Comparison of ENCODE assay signal across 1 cellular context in the genomic region with DNA sequence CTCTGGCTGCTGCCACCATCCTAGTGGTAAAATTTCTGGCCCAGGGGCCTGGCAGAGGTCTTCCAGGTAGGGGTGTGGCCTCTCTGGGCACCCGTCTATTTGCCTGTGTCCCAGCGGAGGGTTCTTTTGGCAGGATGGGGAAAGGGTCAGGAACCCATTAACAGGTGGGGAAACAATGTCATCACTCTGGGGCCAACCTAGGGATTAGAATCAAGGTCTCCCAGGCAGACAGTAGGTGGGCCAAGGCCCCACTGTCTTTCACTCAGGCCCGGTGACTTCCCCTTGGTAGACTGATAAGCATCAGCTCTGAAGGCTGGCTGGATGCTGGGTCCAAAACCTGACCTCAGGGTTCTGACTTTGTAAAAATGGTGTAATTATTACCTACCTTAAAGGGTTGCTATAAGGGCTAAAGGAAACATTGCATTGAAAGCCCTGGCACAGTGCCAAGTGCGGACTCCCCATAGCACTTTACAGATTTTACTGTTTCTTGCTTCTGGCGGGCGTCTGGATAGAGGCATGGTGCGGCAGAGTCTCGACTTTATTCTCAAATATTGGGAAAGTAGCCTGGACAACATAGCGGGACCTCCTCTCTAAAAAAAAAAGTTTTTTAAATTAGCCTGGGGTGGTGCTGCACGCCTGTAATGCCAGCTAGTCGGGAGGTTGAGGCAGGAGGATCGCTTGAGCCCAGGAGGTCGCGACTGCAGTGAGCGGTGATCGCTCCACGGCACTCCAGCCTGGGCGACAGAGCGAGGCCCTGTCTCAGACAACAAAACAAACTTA.
A peak's percentile ranks its signal among the peaks of the same experiment; 100 is the strongest.
TF ChIP-seq lines count a peak whose summit lies in the region.

No MANE protein-coding gene starts in this region.

TF ChIP-seq in HepG2, 621 proteins besides CTCF, POLR2A, EP300 and RAD21 (continued from another document and continues in another):
- no peak; the same call in 1 of the 2 replicates for TF ChIP-seq ZFY (CRISPR knock-in tag; IDR thresholded peaks at IDR 0.05)
- TF ChIP-seq, protein P1, sequence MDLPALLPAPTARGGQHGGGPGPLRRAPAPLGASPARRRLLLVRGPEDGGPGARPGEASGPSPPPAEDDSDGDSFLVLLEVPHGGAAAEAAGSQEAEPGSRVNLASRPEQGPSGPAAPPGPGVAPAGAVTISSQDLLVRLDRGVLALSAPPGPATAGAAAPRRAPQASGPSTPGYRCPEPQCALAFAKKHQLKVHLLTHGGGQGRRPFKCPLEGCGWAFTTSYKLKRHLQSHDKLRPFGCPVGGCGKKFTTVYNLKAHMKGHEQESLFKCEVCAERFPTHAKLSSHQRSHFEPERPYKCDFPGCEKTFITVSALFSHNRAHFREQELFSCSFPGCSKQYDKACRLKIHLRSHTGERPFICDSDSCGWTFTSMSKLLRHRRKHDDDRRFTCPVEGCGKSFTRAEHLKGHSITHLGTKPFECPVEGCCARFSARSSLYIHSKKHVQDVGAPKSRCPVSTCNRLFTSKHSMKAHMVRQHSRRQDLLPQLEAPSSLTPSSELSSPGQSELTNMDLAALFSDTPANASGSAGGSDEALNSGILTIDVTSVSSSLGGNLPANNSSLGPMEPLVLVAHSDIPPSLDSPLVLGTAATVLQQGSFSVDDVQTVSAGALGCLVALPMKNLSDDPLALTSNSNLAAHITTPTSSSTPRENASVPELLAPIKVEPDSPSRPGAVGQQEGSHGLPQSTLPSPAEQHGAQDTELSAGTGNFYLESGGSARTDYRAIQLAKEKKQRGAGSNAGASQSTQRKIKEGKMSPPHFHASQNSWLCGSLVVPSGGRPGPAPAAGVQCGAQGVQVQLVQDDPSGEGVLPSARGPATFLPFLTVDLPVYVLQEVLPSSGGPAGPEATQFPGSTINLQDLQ (CRISPR knock-in tag; IDR thresholded peaks at IDR 0.05): 0 out of 2 replicates have a peak, but pooled peaks have one; percentile 46
- TF ChIP-seq MEF2D (CRISPR knock-in tag; IDR thresholded peaks at IDR 0.05): no peak
- TF ChIP-seq HCFC1 (IDR thresholded peaks at IDR 0.05; ENCODE audit: low read depth, low read length): no peak
- TF ChIP-seq REXO4 (CRISPR knock-in tag; IDR thresholded peaks at IDR 0.05; ENCODE audit: borderline replicate concordance): no peak
- no peak for TF ChIP-seq ZNF274 (CRISPR knock-in tag; IDR thresholded peaks at IDR 0.05)
- no peak for TF ChIP-seq ZNF230 (CRISPR knock-in tag; IDR thresholded peaks at IDR 0.05)
- TF ChIP-seq HDAC1 (CRISPR knock-in tag; IDR thresholded peaks at IDR 0.05): no peak; the same call in 1 of the 2 replicates
- TF ChIP-seq ZNF850 (CRISPR knock-in tag; conservative IDR thresholded peaks at IDR 0.05): no peak
- TF ChIP-seq, protein P2, sequence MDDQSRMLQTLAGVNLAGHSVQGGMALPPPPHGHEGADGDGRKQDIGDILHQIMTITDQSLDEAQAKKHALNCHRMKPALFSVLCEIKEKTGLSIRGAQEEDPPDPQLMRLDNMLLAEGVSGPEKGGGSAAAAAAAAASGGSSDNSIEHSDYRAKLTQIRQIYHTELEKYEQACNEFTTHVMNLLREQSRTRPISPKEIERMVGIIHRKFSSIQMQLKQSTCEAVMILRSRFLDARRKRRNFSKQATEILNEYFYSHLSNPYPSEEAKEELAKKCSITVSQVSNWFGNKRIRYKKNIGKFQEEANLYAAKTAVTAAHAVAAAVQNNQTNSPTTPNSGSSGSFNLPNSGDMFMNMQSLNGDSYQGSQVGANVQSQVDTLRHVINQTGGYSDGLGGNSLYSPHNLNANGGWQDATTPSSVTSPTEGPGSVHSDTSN (CRISPR knock-in tag; IDR thresholded peaks at IDR 0.05; ENCODE audit: borderline replicate concordance): no peak
- peak; percentile 9; the same call in 1 of the 2 replicates for TF ChIP-seq IRF2 (CRISPR knock-in tag; IDR thresholded peaks at IDR 0.05)
- TF ChIP-seq ZSCAN29 (CRISPR knock-in tag; conservative IDR thresholded peaks at IDR 0.05): 0 out of 2 replicates have a peak, but pooled peaks have one; percentile 58
- TF ChIP-seq ZNF816 (CRISPR knock-in tag; IDR thresholded peaks at IDR 0.05; ENCODE audit: borderline replicate concordance): no peak; the same call in 1 of the 2 replicates
- TF ChIP-seq POLR2AphosphoS2 (IDR thresholded peaks at IDR 0.05; ENCODE audit: low read depth, low read length): no peak
- TF ChIP-seq, protein P3, sequence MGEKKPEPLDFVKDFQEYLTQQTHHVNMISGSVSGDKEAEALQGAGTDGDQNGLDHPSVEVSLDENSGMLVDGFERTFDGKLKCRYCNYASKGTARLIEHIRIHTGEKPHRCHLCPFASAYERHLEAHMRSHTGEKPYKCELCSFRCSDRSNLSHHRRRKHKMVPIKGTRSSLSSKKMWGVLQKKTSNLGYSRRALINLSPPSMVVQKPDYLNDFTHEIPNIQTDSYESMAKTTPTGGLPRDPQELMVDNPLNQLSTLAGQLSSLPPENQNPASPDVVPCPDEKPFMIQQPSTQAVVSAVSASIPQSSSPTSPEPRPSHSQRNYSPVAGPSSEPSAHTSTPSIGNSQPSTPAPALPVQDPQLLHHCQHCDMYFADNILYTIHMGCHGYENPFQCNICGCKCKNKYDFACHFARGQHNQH (CRISPR knock-in tag; IDR thresholded peaks at IDR 0.05): peak; percentile 8; the same call in 1 of the 2 replicates
- TF ChIP-seq NFYB (CRISPR knock-in tag; IDR thresholded peaks at IDR 0.05): no peak
- peak; percentile 66; the same call in 1 of the 2 replicates for TF ChIP-seq FOXJ3 (CRISPR knock-in tag; IDR thresholded peaks at IDR 0.05; ENCODE audit: borderline replicate concordance)
- TF ChIP-seq NR2F6 (IDR thresholded peaks at IDR 0.05): peak; percentile 73
- no peak; the same call in 1 of the 2 replicates for TF ChIP-seq NR2F6 (CRISPR knock-in tag; IDR thresholded peaks at IDR 0.05)
- no peak; the same call in 1 of the 2 replicates for TF ChIP-seq RORA (CRISPR knock-in tag; IDR thresholded peaks at IDR 0.05)
- no peak for TF ChIP-seq ZC3H4 (CRISPR knock-in tag; IDR thresholded peaks at IDR 0.05; ENCODE audit: borderline replicate concordance)
- 0 out of 4 replicates have a peak, but pooled peaks of 1 of the 2 experiments have one; percentile 3 for TF ChIP-seq KLF16 (CRISPR knock-in tag; IDR thresholded peaks at IDR 0.05)
- 0 out of 2 replicates have a peak, but pooled peaks have one; percentile 28 for TF ChIP-seq KLF9 (CRISPR knock-in tag; IDR thresholded peaks at IDR 0.05; ENCODE audit: low read depth)
- TF ChIP-seq HNRNPLL (IDR thresholded peaks at IDR 0.05; ENCODE audit: low read depth, low read length, poor library complexity, severe bottlenecking): no peak
- TF ChIP-seq, protein P4, sequence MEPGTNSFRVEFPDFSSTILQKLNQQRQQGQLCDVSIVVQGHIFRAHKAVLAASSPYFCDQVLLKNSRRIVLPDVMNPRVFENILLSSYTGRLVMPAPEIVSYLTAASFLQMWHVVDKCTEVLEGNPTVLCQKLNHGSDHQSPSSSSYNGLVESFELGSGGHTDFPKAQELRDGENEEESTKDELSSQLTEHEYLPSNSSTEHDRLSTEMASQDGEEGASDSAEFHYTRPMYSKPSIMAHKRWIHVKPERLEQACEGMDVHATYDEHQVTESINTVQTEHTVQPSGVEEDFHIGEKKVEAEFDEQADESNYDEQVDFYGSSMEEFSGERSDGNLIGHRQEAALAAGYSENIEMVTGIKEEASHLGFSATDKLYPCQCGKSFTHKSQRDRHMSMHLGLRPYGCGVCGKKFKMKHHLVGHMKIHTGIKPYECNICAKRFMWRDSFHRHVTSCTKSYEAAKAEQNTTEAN (CRISPR knock-in tag; conservative IDR thresholded peaks at IDR 0.05): no peak
- TF ChIP-seq, protein P5, sequence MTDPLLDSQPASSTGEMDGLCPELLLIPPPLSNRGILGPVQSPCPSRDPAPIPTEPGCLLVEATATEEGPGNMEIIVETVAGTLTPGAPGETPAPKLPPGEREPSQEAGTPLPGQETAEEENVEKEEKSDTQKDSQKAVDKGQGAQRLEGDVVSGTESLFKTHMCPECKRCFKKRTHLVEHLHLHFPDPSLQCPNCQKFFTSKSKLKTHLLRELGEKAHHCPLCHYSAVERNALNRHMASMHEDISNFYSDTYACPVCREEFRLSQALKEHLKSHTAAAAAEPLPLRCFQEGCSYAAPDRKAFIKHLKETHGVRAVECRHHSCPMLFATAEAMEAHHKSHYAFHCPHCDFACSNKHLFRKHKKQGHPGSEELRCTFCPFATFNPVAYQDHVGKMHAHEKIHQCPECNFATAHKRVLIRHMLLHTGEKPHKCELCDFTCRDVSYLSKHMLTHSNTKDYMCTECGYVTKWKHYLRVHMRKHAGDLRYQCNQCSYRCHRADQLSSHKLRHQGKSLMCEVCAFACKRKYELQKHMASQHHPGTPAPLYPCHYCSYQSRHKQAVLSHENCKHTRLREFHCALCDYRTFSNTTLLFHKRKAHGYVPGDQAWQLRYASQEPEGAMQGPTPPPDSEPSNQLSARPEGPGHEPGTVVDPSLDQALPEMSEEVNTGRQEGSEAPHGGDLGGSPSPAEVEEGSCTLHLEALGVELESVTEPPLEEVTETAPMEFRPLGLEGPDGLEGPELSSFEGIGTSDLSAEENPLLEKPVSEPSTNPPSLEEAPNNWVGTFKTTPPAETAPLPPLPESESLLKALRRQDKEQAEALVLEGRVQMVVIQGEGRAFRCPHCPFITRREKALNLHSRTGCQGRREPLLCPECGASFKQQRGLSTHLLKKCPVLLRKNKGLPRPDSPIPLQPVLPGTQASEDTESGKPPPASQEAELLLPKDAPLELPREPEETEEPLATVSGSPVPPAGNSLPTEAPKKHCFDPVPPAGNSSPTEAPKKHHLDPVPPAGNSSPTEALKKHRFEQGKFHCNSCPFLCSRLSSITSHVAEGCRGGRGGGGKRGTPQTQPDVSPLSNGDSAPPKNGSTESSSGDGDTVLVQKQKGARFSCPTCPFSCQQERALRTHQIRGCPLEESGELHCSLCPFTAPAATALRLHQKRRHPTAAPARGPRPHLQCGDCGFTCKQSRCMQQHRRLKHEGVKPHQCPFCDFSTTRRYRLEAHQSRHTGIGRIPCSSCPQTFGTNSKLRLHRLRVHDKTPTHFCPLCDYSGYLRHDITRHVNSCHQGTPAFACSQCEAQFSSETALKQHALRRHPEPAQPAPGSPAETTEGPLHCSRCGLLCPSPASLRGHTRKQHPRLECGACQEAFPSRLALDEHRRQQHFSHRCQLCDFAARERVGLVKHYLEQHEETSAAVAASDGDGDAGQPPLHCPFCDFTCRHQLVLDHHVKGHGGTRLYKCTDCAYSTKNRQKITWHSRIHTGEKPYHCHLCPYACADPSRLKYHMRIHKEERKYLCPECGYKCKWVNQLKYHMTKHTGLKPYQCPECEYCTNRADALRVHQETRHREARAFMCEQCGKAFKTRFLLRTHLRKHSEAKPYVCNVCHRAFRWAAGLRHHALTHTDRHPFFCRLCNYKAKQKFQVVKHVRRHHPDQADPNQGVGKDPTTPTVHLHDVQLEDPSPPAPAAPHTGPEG (CRISPR knock-in tag; IDR thresholded peaks at IDR 0.05): no peak; the same call in 1 of the 2 replicates
- no peak for TF ChIP-seq MZF1 (CRISPR knock-in tag; IDR thresholded peaks at IDR 0.05; ENCODE audit: borderline replicate concordance)
- 0 out of 2 replicates have a peak, but pooled peaks have one; percentile 32 for TF ChIP-seq REL (CRISPR knock-in tag; conservative IDR thresholded peaks at IDR 0.05)
- TF ChIP-seq ERF (CRISPR knock-in tag; IDR thresholded peaks at IDR 0.05): no peak
- TF ChIP-seq, protein P6, sequence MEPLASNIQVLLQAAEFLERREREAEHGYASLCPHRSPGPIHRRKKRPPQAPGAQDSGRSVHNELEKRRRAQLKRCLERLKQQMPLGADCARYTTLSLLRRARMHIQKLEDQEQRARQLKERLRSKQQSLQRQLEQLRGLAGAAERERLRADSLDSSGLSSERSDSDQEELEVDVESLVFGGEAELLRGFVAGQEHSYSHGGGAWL (CRISPR knock-in tag; IDR thresholded peaks at IDR 0.05): no peak; the same call in 1 of the 2 replicates
- no peak for TF ChIP-seq NFE2 (CRISPR knock-in tag; IDR thresholded peaks at IDR 0.05)
- TF ChIP-seq, protein P7, sequence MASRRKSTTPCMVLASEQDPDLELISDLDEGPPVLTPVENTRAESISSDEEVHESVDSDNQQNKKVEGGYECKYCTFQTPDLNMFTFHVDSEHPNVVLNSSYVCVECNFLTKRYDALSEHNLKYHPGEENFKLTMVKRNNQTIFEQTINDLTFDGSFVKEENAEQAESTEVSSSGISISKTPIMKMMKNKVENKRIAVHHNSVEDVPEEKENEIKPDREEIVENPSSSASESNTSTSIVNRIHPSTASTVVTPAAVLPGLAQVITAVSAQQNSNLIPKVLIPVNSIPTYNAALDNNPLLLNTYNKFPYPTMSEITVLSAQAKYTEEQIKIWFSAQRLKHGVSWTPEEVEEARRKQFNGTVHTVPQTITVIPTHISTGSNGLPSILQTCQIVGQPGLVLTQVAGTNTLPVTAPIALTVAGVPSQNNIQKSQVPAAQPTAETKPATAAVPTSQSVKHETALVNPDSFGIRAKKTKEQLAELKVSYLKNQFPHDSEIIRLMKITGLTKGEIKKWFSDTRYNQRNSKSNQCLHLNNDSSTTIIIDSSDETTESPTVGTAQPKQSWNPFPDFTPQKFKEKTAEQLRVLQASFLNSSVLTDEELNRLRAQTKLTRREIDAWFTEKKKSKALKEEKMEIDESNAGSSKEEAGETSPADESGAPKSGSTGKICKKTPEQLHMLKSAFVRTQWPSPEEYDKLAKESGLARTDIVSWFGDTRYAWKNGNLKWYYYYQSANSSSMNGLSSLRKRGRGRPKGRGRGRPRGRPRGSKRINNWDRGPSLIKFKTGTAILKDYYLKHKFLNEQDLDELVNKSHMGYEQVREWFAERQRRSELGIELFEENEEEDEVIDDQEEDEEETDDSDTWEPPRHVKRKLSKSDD (CRISPR knock-in tag; IDR thresholded peaks at IDR 0.05; ENCODE audit: low read depth): no peak; the same call in none of the 2 replicates
- TF ChIP-seq, protein P8, sequence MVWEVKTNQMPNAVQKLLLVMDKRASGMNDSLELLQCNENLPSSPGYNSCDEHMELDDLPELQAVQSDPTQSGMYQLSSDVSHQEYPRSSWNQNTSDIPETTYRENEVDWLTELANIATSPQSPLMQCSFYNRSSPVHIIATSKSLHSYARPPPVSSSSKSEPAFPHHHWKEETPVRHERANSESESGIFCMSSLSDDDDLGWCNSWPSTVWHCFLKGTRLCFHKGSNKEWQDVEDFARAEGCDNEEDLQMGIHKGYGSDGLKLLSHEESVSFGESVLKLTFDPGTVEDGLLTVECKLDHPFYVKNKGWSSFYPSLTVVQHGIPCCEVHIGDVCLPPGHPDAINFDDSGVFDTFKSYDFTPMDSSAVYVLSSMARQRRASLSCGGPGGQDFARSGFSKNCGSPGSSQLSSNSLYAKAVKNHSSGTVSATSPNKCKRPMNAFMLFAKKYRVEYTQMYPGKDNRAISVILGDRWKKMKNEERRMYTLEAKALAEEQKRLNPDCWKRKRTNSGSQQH (CRISPR knock-in tag; IDR thresholded peaks at IDR 0.05; ENCODE audit: low read depth): no peak
- no peak; the same call in 1 of the 2 replicates for TF ChIP-seq ZBTB7B (CRISPR knock-in tag; IDR thresholded peaks at IDR 0.05)
- TF ChIP-seq, protein P9, sequence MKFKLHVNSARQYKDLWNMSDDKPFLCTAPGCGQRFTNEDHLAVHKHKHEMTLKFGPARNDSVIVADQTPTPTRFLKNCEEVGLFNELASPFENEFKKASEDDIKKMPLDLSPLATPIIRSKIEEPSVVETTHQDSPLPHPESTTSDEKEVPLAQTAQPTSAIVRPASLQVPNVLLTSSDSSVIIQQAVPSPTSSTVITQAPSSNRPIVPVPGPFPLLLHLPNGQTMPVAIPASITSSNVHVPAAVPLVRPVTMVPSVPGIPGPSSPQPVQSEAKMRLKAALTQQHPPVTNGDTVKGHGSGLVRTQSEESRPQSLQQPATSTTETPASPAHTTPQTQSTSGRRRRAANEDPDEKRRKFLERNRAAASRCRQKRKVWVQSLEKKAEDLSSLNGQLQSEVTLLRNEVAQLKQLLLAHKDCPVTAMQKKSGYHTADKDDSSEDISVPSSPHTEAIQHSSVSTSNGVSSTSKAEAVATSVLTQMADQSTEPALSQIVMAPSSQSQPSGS (CRISPR knock-in tag; IDR thresholded peaks at IDR 0.05): peak; percentile 31; the same call in 1 of the 2 replicates
- no peak for TF ChIP-seq ZNF282 (IDR thresholded peaks at IDR 0.05; ENCODE audit: partially characterized antibody)
- TF ChIP-seq ZNF775 (CRISPR knock-in tag; IDR thresholded peaks at IDR 0.05; ENCODE audit: borderline replicate concordance): no peak
- TF ChIP-seq SP4 (CRISPR knock-in tag; IDR thresholded peaks at IDR 0.05): peak; percentile 46; the same call in 1 of the 2 replicates
